In the genomic region with DNA sequence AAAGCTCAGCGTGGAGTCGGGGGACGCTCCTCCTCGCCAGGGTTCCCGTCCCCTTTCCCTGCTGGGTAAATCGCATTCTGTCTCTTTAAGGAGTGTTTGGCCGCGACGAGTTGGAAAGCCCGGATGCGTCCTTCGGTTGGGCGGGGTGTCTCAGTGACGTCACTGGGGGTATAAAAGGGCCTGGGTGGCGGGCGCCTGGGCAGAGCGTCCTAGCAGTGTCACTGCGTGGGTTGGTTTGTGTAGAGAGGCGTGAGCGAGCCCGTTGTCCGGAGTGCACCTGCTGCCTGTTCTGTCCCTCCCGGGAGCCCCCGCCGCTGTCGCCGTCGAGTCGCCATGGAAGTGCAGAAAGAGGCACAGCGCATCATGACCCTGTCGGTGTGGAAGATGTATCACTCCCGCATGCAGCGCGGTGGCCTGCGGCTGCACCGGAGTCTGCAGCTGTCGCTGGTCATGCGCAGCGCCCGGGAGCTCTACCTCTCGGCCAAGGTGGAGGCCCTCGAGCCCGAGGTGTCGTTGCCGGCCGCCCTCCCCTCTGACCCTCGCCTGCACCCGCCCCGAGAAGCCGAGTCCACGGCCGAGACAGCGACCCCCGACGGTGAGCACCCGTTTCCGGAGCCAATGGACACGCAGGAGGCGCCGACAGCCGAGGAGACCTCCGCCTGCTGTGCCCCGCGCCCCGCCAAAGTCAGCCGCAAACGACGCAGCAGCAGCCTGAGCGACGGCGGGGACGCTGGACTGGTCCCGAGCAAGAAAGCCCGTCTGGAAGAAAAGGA, we compare ENCODE assay signal across 1 cellular context.
TF ChIP-seq lines count a peak whose summit lies in the region.

No MANE protein-coding gene starts in this region.

TF ChIP-seq in HEK293, 187 proteins besides CTCF, POLR2A, EP300 and RAD21 (continued from another document and continues in another):
- TF ChIP-seq, protein P1, sequence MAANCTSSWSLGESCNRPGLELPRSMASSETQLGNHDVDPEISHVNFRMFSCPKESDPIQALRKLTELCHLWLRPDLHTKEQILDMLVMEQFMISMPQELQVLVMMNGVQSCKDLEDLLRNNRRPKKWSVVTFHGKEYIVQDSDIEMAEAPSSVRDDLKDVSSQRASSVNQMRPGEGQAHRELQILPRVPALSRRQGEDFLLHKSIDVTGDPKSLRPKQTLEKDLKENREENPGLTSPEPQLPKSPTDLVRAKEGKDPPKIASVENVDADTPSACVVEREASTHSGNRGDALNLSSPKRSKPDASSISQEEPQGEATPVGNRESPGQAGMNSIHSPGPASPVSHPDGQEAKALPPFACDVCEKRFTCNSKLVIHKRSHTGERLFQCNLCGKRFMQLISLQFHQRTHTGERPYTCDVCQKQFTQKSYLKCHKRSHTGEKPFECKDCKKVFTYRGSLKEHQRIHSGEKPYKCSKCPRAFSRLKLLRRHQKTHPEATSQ (tag by site-specific recombination; IDR thresholded peaks at IDR 0.05) = 0 out of 2 replicates have a peak, but pooled peaks have one; percentile 85
- TF ChIP-seq, protein P2, sequence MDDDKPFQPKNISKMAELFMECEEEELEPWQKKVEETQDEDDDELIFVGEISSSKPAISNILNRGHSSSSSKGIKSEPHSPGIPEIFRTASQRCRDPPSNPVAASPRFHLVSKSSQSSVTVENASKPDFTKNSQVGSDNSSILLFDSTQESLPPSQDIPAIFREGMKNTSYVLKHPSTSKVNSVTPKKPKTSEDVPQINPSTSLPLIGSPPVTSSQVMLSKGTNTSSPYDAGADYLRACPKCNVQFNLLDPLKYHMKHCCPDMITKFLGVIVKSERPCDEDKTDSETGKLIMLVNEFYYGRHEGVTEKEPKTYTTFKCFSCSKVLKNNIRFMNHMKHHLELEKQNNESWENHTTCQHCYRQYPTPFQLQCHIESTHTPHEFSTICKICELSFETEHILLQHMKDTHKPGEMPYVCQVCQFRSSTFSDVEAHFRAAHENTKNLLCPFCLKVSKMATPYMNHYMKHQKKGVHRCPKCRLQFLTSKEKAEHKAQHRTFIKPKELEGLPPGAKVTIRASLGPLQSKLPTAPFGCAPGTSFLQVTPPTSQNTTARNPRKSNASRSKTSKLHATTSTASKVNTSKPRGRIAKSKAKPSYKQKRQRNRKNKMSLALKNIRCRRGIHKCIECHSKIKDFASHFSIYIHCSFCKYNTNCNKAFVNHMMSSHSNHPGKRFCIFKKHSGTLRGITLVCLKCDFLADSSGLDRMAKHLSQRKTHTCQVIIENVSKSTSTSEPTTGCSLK (tag by site-specific recombination; IDR thresholded peaks at IDR 0.05) = no peak
- TF ChIP-seq, protein P3, sequence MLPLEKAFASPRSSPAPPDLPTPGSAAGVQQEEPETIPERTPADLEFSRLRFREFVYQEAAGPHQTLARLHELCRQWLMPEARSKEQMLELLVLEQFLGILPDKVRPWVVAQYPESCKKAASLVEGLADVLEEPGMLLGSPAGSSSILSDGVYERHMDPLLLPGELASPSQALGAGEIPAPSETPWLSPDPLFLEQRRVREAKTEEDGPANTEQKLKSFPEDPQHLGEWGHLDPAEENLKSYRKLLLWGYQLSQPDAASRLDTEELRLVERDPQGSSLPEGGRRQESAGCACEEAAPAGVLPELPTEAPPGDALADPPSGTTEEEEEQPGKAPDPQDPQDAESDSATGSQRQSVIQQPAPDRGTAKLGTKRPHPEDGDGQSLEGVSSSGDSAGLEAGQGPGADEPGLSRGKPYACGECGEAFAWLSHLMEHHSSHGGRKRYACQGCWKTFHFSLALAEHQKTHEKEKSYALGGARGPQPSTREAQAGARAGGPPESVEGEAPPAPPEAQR (tag by site-specific recombination; IDR thresholded peaks at IDR 0.05) = peak; percentile 75; the same call in 1 of the 2 replicates
- TF ChIP-seq HOXA7 (CRISPR knock-in tag; IDR thresholded peaks at IDR 0.05; ENCODE audit: borderline replicate concordance) (no peak), YY2 (tag by site-specific recombination; IDR thresholded peaks at IDR 0.05) (peak; percentile 88), ZFP69B (tag by site-specific recombination; IDR thresholded peaks at IDR 0.05) (peak; percentile 78; the same call in 1 of the 2 replicates), MZF1 (tag by site-specific recombination; IDR thresholded peaks at IDR 0.05; ENCODE audit: borderline replicate concordance) (no peak), ZNF121 (tag by site-specific recombination; IDR thresholded peaks at IDR 0.05) (no peak), ZBTB21 (tag by site-specific recombination; IDR thresholded peaks at IDR 0.05) (peak; percentile 94), ZNF510 (tag by site-specific recombination; IDR thresholded peaks at IDR 0.05; ENCODE audit: insufficient replicate concordance) (no peak), ZNF707 (tag by site-specific recombination; IDR thresholded peaks at IDR 0.05) (no peak), ZNF24 (tag by site-specific recombination; IDR thresholded peaks at IDR 0.05) (peak; percentile 60; the same call in 1 of the 2 replicates), PRDM1 (tag by site-specific recombination; IDR thresholded peaks at IDR 0.05) (peak; percentile 35; the same call in 1 of the 2 replicates), ZNF184 (tag by site-specific recombination; IDR thresholded peaks at IDR 0.05) (no peak; the same call in 1 of the 2 replicates), KLF9 (tag by site-specific recombination; IDR thresholded peaks at IDR 0.05; ENCODE audit: low read depth) (peak; percentile 77), RBAK (tag by site-specific recombination; IDR thresholded peaks at IDR 0.05) (no peak), GFI1B (tag by site-specific recombination; IDR thresholded peaks at IDR 0.05) (peak; percentile 35; the same call in 1 of the 2 replicates), ZNF19 (tag by site-specific recombination; IDR thresholded peaks at IDR 0.05; ENCODE audit: low read depth) (no peak), HOXD13 (CRISPR knock-in tag; IDR thresholded peaks at IDR 0.05; ENCODE audit: borderline replicate concordance) (0 out of 2 replicates have a peak, but pooled peaks have one; percentile 33), GLI2 (tag by site-specific recombination; IDR thresholded peaks at IDR 0.05; ENCODE audit: borderline replicate concordance, low read depth) (no peak), ZNF10 (tag by site-specific recombination; IDR thresholded peaks at IDR 0.05) (peak; percentile 38; the same call in 1 of the 2 replicates), KLF8 (tag by site-specific recombination; IDR thresholded peaks at IDR 0.05) (peak; percentile 86), ZNF785 (tag by site-specific recombination; IDR thresholded peaks at IDR 0.05) (peak; percentile 84; the same call in 1 of the 2 replicates), ZSCAN30 (tag by site-specific recombination; IDR thresholded peaks at IDR 0.05) (peak; percentile 49; the same call in 1 of the 2 replicates), SP3 (tag by site-specific recombination; IDR thresholded peaks at IDR 0.05) (peak; percentile 91), KLF16 (tag by site-specific recombination; IDR thresholded peaks at IDR 0.05) (peak; percentile 97), ZNF2 (tag by site-specific recombination; IDR thresholded peaks at IDR 0.05) (peak; percentile 95), GLIS1 (tag by site-specific recombination; IDR thresholded peaks at IDR 0.05) (peak; percentile 47), ZBTB8A (tag by site-specific recombination; IDR thresholded peaks at IDR 0.05) (peak; percentile 53), ZNF416 (tag by site-specific recombination; IDR thresholded peaks at IDR 0.05) (no peak), ZNF501 (tag by site-specific recombination; IDR thresholded peaks at IDR 0.05) (peak; percentile 96), ZNF174 (tag by site-specific recombination; IDR thresholded peaks at IDR 0.05) (no peak), OVOL3 (tag by site-specific recombination; IDR thresholded peaks at IDR 0.05) (peak; percentile 51; the same call in 1 of the 2 replicates)
- TF ChIP-seq, protein P4, sequence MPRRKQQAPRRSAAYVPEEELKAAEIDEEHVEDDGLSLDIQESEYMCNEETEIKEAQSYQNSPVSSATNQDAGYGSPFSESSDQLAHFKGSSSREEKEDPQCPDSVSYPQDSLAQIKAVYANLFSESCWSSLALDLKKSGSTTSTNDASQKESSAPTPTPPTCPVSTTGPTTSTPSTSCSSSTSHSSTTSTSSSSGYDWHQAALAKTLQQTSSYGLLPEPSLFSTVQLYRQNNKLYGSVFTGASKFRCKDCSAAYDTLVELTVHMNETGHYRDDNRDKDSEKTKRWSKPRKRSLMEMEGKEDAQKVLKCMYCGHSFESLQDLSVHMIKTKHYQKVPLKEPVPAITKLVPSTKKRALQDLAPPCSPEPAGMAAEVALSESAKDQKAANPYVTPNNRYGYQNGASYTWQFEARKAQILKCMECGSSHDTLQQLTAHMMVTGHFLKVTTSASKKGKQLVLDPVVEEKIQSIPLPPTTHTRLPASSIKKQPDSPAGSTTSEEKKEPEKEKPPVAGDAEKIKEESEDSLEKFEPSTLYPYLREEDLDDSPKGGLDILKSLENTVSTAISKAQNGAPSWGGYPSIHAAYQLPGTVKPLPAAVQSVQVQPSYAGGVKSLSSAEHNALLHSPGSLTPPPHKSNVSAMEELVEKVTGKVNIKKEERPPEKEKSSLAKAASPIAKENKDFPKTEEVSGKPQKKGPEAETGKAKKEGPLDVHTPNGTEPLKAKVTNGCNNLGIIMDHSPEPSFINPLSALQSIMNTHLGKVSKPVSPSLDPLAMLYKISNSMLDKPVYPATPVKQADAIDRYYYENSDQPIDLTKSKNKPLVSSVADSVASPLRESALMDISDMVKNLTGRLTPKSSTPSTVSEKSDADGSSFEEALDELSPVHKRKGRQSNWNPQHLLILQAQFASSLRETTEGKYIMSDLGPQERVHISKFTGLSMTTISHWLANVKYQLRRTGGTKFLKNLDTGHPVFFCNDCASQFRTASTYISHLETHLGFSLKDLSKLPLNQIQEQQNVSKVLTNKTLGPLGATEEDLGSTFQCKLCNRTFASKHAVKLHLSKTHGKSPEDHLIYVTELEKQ (tag by site-specific recombination; IDR thresholded peaks at IDR 0.05; ENCODE audit: borderline replicate concordance) = peak; percentile 55; the same call in 1 of the 2 replicates
- TF ChIP-seq, protein P5, sequence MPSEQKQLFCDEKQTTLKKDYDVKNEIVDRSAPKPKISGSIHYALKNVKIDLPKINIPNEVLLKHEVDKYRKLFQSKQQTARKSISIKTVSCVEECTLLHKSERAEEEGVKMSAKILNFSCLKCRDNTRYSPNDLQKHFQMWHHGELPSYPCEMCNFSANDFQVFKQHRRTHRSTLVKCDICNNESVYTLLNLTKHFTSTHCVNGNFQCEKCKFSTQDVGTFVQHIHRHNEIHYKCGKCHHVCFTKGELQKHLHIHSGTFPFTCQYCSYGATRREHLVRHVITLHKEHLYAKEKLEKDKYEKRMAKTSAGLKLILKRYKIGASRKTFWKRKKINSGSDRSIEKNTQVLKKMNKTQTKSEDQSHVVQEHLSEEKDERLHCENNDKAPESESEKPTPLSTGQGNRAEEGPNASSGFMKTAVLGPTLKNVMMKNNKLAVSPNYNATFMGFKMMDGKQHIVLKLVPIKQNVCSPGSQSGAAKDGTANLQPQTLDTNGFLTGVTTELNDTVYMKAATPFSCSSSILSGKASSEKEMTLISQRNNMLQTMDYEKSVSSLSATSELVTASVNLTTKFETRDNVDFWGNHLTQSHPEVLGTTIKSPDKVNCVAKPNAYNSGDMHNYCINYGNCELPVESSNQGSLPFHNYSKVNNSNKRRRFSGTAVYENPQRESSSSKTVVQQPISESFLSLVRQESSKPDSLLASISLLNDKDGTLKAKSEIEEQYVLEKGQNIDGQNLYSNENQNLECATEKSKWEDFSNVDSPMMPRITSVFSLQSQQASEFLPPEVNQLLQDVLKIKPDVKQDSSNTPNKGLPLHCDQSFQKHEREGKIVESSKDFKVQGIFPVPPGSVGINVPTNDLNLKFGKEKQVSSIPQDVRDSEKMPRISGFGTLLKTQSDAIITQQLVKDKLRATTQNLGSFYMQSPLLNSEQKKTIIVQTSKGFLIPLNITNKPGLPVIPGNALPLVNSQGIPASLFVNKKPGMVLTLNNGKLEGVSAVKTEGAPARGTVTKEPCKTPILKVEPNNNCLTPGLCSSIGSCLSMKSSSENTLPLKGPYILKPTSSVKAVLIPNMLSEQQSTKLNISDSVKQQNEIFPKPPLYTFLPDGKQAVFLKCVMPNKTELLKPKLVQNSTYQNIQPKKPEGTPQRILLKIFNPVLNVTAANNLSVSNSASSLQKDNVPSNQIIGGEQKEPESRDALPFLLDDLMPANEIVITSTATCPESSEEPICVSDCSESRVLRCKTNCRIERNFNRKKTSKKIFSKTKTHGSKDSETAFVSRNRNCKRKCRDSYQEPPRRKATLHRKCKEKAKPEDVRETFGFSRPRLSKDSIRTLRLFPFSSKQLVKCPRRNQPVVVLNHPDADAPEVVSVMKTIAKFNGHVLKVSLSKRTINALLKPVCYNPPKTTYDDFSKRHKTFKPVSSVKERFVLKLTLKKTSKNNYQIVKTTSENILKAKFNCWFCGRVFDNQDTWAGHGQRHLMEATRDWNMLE (tag by site-specific recombination; conservative IDR thresholded peaks at IDR 0.05; ENCODE audit: low read depth) = no peak
- TF ChIP-seq, protein P6, sequence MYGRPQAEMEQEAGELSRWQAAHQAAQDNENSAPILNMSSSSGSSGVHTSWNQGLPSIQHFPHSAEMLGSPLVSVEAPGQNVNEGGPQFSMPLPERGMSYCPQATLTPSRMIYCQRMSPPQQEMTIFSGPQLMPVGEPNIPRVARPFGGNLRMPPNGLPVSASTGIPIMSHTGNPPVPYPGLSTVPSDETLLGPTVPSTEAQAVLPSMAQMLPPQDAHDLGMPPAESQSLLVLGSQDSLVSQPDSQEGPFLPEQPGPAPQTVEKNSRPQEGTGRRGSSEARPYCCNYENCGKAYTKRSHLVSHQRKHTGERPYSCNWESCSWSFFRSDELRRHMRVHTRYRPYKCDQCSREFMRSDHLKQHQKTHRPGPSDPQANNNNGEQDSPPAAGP (tag by site-specific recombination; IDR thresholded peaks at IDR 0.05) = peak; percentile 95
- TF ChIP-seq, protein P7, sequence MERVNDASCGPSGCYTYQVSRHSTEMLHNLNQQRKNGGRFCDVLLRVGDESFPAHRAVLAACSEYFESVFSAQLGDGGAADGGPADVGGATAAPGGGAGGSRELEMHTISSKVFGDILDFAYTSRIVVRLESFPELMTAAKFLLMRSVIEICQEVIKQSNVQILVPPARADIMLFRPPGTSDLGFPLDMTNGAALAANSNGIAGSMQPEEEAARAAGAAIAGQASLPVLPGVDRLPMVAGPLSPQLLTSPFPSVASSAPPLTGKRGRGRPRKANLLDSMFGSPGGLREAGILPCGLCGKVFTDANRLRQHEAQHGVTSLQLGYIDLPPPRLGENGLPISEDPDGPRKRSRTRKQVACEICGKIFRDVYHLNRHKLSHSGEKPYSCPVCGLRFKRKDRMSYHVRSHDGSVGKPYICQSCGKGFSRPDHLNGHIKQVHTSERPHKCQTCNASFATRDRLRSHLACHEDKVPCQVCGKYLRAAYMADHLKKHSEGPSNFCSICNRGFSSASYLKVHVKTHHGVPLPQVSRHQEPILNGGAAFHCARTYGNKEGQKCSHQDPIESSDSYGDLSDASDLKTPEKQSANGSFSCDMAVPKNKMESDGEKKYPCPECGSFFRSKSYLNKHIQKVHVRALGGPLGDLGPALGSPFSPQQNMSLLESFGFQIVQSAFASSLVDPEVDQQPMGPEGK (tag by site-specific recombination; IDR thresholded peaks at IDR 0.05) = peak; percentile 79
- TF ChIP-seq, protein P8, sequence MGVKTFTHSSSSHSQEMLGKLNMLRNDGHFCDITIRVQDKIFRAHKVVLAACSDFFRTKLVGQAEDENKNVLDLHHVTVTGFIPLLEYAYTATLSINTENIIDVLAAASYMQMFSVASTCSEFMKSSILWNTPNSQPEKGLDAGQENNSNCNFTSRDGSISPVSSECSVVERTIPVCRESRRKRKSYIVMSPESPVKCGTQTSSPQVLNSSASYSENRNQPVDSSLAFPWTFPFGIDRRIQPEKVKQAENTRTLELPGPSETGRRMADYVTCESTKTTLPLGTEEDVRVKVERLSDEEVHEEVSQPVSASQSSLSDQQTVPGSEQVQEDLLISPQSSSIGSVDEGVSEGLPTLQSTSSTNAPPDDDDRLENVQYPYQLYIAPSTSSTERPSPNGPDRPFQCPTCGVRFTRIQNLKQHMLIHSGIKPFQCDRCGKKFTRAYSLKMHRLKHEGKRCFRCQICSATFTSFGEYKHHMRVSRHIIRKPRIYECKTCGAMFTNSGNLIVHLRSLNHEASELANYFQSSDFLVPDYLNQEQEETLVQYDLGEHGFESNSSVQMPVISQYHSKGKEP (tag by site-specific recombination; IDR thresholded peaks at IDR 0.05) = peak; percentile 42
